ENCODE assay signal across 1 cellular context in genomic region chr1:155026588-155026987, GRCh38.
TF ChIP-seq lines count a peak whose summit lies in the region.

No MANE protein-coding gene starts in this region.

TF ChIP-seq in A549, 52 proteins besides CTCF, POLR2A, EP300 and RAD21:
- TF ChIP-seq JUN (IDR thresholded peaks at IDR 0.05) (no peak), NFE2L2 (conservative IDR thresholded peaks at IDR 0.05; ENCODE audit: low read length) (no peak), NR3C1 (IDR thresholded peaks at IDR 0.05) (no peak), RFX5 (IDR thresholded peaks at IDR 0.05) (peak; percentile 82), FOSL2 (IDR thresholded peaks at IDR 0.05) (0 out of 2 replicates have a peak, but pooled peaks have one; percentile 25), FOSL2 (CRISPR knock-in tag; IDR thresholded peaks at IDR 0.05) (peak; percentile 78), GATA3 (IDR thresholded peaks at IDR 0.05; ENCODE audit: borderline replicate concordance) (no peak)
- TF ChIP-seq, protein P1, sequence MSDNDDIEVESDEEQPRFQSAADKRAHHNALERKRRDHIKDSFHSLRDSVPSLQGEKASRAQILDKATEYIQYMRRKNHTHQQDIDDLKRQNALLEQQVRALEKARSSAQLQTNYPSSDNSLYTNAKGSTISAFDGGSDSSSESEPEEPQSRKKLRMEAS (IDR thresholded peaks at IDR 0.05) = peak; percentile 48; the same call in 1 of the 2 replicates
